ENCODE assay signal across 10 cellular contexts in the genomic region with DNA sequence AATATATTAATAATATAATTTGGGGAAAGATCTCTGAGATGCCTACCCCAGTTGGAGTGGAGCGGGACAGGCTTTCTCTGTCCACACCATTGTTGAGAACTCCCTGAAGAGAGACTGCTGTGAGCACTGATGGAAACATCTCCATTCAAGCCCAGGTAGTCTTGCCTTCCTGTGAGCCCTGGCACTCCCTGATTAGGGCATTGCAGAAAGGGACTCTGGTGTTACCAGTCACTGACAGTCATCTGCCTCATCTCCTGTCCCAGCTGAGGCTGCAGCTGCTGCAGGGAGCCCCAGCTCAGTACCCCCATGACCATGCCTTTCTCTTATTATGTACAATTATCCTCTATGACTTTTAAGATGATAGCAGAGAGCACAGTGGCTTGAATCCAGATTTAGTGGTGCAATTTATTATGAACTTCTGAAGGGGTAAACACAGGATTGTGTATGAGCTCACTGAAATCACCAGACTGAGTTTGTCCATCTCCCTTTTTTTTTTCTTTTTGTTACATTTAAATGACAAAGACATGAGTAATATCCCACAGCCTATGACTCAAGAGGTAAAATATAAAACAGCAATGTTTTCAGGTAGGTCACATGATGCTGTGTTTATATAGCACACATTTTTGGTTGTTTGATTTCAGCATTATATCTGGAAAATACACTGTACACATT.
A peak's percentile ranks its signal among the peaks of the same experiment; 100 is the strongest.
DNase-seq lines count a peak whose midpoint lies in the region; ATAC-seq and TF ChIP-seq lines count a peak whose summit lies in the region.
"Had no signal": no experiment of that assay in that cellular context is flagged by ENCODE, and none has a peak within 500 bp of the region (broad histone marks: within the 10 kb centered on the region; RNA-seq: fewer than 3 reads in every experiment).

No MANE protein-coding gene starts in this region.

- in situ Hi-C loops in Panc1 (cut with HindIII; ENCODE audit: low pct_unique_long_range_greater_than_20kb, low sequenced_read_pairs) = no loop called here

- CTCF ChIA-PET in AG04450 (lab: Charles Lee) (interaction anchor here (0.6 to 3.7 kb wide), 4 partner anchors 8 to 1888 kb away, joined by 3 to 16 read pairs (median 8); no protein-coding TSS in a partner anchor), Panc1 (lab: Charles Lee) (interaction anchor here (0.6 kb wide), 1 partner anchor 78 kb away, joined by 6 read pairs; no protein-coding TSS in a partner anchor)

- peak; percentile 62; the same call in 1 of the 2 replicates for ATAC-seq in Panc1
- no peak for ATAC-seq in left ventricle myocardium superior
- ATAC-seq in upper lobe of right lung = no peak

- H3K27ac ChIP-seq in AG04450 (ENCODE audit: low read depth, low read length) = no peak overlapping the region
- H3K27ac ChIP-seq in Panc1 (ENCODE audit: low read length) = no peak overlapping the region
- no peak overlapping the region for H3K27ac ChIP-seq in upper lobe of right lung

- no peak for TF ChIP-seq CTCF in AG04450 (IDR thresholded peaks at IDR 0.05; ENCODE audit: low read depth, low read length)
- TF ChIP-seq CTCF in Panc1 (IDR thresholded peaks at IDR 0.05) = no peak
- no peak for TF ChIP-seq CTCF in upper lobe of right lung (IDR thresholded peaks at IDR 0.05)

- H3K27me3 ChIP-seq in AG04450 (ENCODE audit: control insufficient read depth, insufficient read depth, low read length) (no peaks in the 10 kb centered on the region), Panc1 (ENCODE audit: control insufficient read depth, insufficient read depth, low read length) (no peaks in the 10 kb centered on the region), upper lobe of right lung (no peaks in the 10 kb centered on the region)

- no peak overlapping the region for H3K4me3 ChIP-seq in AG04450 (ENCODE audit: low read depth, low read length)
- no peak overlapping the region for H3K4me3 ChIP-seq in Panc1 (ENCODE audit: low read depth in 2 of 2, low read length in 2 of 2)
- no peak overlapping the region for H3K4me3 ChIP-seq in upper lobe of right lung

- BruUV-seq in Panc1 (replicated peaks; lab: Mats Ljungman, UMichigan) = no TSS peak

- POLR2A ChIA-PET in AG04450 (lab: Yijun Ruan, JAX) (no interaction called here), Panc1 (lab: Charles Lee) (no interaction called here)

- DNase-seq in AG04450 (ENCODE audit: low read depth, low spot score) (peak; percentile 18), HPDE6-E6E7 (ENCODE audit: extremely low spot score) (peak; percentile 71), Panc1 (ENCODE audit: low read depth, low spot score) (peak; percentile 88), fibroblast of peridontal ligament (ENCODE audit: extremely low read depth) (peak; percentile 70), left ventricle myocardium superior (no peak), upper lobe of right lung (no peak)
- no peak for DNase-seq in activated effector memory CD4-positive, alpha-beta T cell treated with anti-CD3 and anti-CD28 coated beads, Interleukin-2, amount 50 U/mL, for 16 hours
- no peak for DNase-seq in central memory CD4-positive, alpha-beta T cell
- DNase-seq: CD4-positive, alpha-beta memory T cell; NCI-H1048 had no signal

- H3K9me3 ChIP-seq in AG04450 (ENCODE audit: control insufficient read depth, insufficient read depth, low read length) = no peaks in the 10 kb centered on the region
- no peaks in the 10 kb centered on the region for H3K9me3 ChIP-seq in Panc1 (ENCODE audit: control insufficient read depth, insufficient read depth, low read depth, low read length)
- no peaks in the 10 kb centered on the region for H3K9me3 ChIP-seq in upper lobe of right lung

- H3K36me3 ChIP-seq in Panc1 (ENCODE audit: control insufficient read depth, insufficient read depth, low read length) (no peaks in the 10 kb centered on the region), upper lobe of right lung (no peaks in the 10 kb centered on the region)

- no peaks in the 10 kb centered on the region for H3K4me1 ChIP-seq in Panc1 (ENCODE audit: control insufficient read depth, insufficient read depth, low read length)
- H3K4me1 ChIP-seq in upper lobe of right lung = no peaks in the 10 kb centered on the region

- intact Hi-C loops in Panc1 (cut with micrococcal nuclease; ENCODE audit: unreplicated experiment) (no loop called here), left ventricle myocardium superior (cut with micrococcal nuclease) (no loop called here), upper lobe of right lung (cut with DNase I) (no loop called here)

Comparison
In these comparisons a context has a peak if more than half of its experiments do, and no peak if none do; other contexts are left out.
1. DNase-seq: peak in AG04450 (single experiment), HPDE6-E6E7 (single experiment), Panc1 (single experiment) and fibroblast of peridontal ligament (single experiment); none in left ventricle myocardium superior (single experiment), activated effector memory CD4-positive, alpha-beta T cell treated with anti-CD3 and anti-CD28 coated beads, Interleukin-2, amount 50 U/mL, for 16 hours (single experiment), central memory CD4-positive, alpha-beta T cell (single experiment) and upper lobe of right lung (single experiment).